8 cellular contexts compared by ENCODE assay signal in the genomic region with DNA sequence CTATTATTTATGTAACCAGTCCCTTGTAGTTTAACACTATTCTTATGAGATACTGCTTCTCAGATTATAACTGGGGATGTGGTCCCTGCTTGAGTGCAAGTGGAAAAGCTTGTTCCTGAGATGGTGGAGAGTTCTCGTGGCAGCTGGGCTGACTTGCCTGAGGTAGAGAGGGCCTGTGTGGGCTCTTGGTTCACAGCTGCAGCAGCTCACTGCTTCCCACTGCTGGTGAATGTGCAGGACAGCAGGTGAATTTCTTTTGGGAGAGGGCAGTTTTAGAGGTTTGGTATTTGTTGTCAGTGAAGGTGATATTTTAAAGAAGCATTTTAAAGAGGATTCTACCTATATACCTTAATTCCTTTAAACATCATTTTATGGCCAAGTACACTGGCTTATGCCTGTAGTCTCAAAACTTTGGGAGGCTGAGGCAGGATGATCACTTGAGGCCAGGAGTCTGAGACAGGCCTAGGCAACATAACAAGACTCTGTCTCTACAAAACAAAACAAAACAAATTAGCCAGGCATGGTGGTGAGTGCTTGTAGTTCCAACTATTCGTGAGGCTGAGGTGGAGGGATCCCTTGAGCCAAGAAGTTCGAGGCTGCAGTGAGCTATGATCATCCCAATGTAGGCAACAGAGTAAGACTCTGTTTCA.
DNase-seq lines count a peak whose midpoint lies in the region; ATAC-seq and TF ChIP-seq lines count a peak whose summit lies in the region.

No MANE protein-coding gene starts in this region.

- intact Hi-C loops in lower lobe of right lung (cut with DNase I): no loop called here

- H3K9me3 ChIP-seq in lower lobe of right lung: no peaks in the 10 kb centered on the region

- ATAC-seq in GM19043 (IDR thresholded peaks at IDR 0.05; ENCODE audit: low read depth, unreplicated experiment): peak; percentile 71
- ATAC-seq in HG03432 (IDR thresholded peaks at IDR 0.05; ENCODE audit: unreplicated experiment): peak; percentile 88
- peak; percentile 93 to 96 for ATAC-seq in lower lobe of right lung

- TF ChIP-seq CTCF in C4-2B (conservative IDR thresholded peaks at IDR 0.05): peak; percentile 91
- peak; percentile 93 for TF ChIP-seq CTCF in lower lobe of right lung (IDR thresholded peaks at IDR 0.05)

- no peak overlapping the region for H3K4me3 ChIP-seq in lower lobe of right lung

- no peaks in the 10 kb centered on the region for H3K36me3 ChIP-seq in lower lobe of right lung

- DNase-seq in NCI-H460 (ENCODE audit: extremely low read depth, low read depth): peak; percentile 72
- DNase-seq in activated CD4-positive, alpha-beta T cell treated with anti-CD3 and anti-CD28 coated beads for 48 hours: peak; percentile 69
- DNase-seq in dermis blood vessel endothelial cell: peak; percentile 90
- DNase-seq in lower lobe of right lung: peak; percentile 72
- peak; percentile 9 for DNase-seq in stimulated activated CD8-positive, alpha-beta memory T cell treated with anti-CD3 and anti-CD28 coated beads, Interleukin-15, amount 100 ng/mL, for 24 hours (ENCODE audit: low read depth)

- H3K27ac ChIP-seq in C4-2B (no peak overlapping the region), lower lobe of right lung (peak overlapping the region; percentile 8)

- H3K4me1 ChIP-seq in lower lobe of right lung: peaks cover 6% of the 10 kb centered on the region

- no peaks in the 10 kb centered on the region for H3K27me3 ChIP-seq in lower lobe of right lung (ENCODE audit: low read depth)

Comparison
In these comparisons a context has a peak if more than half of its experiments do, and no peak if none do; other contexts are left out.
1. DNase-seq: peak in every context shown above with its lines; median percentile 90 in dermis blood vessel endothelial cell; 72 in NCI-H460; 72 in lower lobe of right lung; 69 in activated CD4-positive, alpha-beta T cell treated with anti-CD3 and anti-CD28 coated beads for 48 hours; 9 in stimulated activated CD8-positive, alpha-beta memory T cell treated with anti-CD3 and anti-CD28 coated beads, Interleukin-15, amount 100 ng/mL, for 24 hours.